Comparison of ENCODE assay signal across 6 cellular contexts in genomic region chr4:42372303-42372702, GRCh38. TPM values are rescaled to one million over a fixed set of nuclear protein-coding genes. Genes with fewer than 3 reads are reported as not detected.
"Had no signal": no experiment of that assay in that cellular context is flagged by ENCODE, and none has a peak within 500 bp of the region (broad histone marks: within the 10 kb centered on the region; RNA-seq: fewer than 3 reads in every experiment).

No MANE protein-coding gene starts in this region.

RNA-seq across cellular contexts. Expression of gene SHISA3, which starts 25.0 kb away (rescaled TPM):
- total RNA-seq: activated naive CD4-positive, alpha-beta T cell treated with anti-CD3 and anti-CD28 coated beads, Interleukin-2, amount 50 U/mL, for 72 hours; activated T-helper 1 cell treated with anti-CD3 and anti-CD28 coated beads, Interleukin-12 subunit alpha, Interleukin-12 subunit beta, Interleukin-2, Interleukin-4 antibody, amounts not matched to agents 30 ng/mL and 10 ng/mL and 1 ng/mL, durations not matched to agents 14 hours and 24 hours and 36 hours; activated T-helper 17 cell treated with anti-CD3 and anti-CD28 coated beads, Interleukin-2, amount 50 U/mL, for 72 hours; astrocyte; bronchial epithelial cell; chondrocyte had no signal
